ENCODE assay signal across 1 cellular context in genomic region chr3:11514191-11514770, GRCh38.
A peak's percentile ranks its signal among the peaks of the same experiment; 100 is the strongest.
TF ChIP-seq lines count a peak whose summit lies in the region.

No MANE protein-coding gene starts in this region.

TF ChIP-seq in HepG2, 621 proteins besides CTCF, POLR2A, EP300 and RAD21 (continued from another document and continues in another):
- TF ChIP-seq AHDC1 (CRISPR knock-in tag; IDR thresholded peaks at IDR 0.05; ENCODE audit: borderline replicate concordance), result no peak
- no peak for TF ChIP-seq RARA (CRISPR knock-in tag; IDR thresholded peaks at IDR 0.05)
- TF ChIP-seq HMGXB4 (CRISPR knock-in tag; IDR thresholded peaks at IDR 0.05; ENCODE audit: borderline replicate concordance in 1 of 2, low read depth in 1 of 2), result 0 out of 4 replicates have a peak, but pooled peaks have one; percentile 16 to 19
- TF ChIP-seq NR1H2 (CRISPR knock-in tag; IDR thresholded peaks at IDR 0.05; ENCODE audit: borderline replicate concordance, low read depth), result no peak
- TF ChIP-seq THAP9 (CRISPR knock-in tag; IDR thresholded peaks at IDR 0.05; ENCODE audit: borderline replicate concordance), result no peak
- TF ChIP-seq REXO4 (CRISPR knock-in tag; IDR thresholded peaks at IDR 0.05; ENCODE audit: borderline replicate concordance), result no peak
- no peak for TF ChIP-seq JUN (CRISPR knock-in tag; IDR thresholded peaks at IDR 0.05)
- TF ChIP-seq ZNF564 (CRISPR knock-in tag; IDR thresholded peaks at IDR 0.05), result no peak
- no peak for TF ChIP-seq AKNA (CRISPR knock-in tag; IDR thresholded peaks at IDR 0.05; ENCODE audit: borderline replicate concordance)
- TF ChIP-seq POGZ (CRISPR knock-in tag; IDR thresholded peaks at IDR 0.05), result 0 out of 2 replicates have a peak, but pooled peaks have one; percentile 26
- TF ChIP-seq ZNF326 (CRISPR knock-in tag; IDR thresholded peaks at IDR 0.05; ENCODE audit: borderline replicate concordance), result no peak
- TF ChIP-seq GABPA (IDR thresholded peaks at IDR 0.05; ENCODE audit: low read depth, low read length), result no peak
- peak; percentile 53; the same call in 1 of the 2 replicates for TF ChIP-seq GABPA (CRISPR knock-in tag; IDR thresholded peaks at IDR 0.05; ENCODE audit: low read depth)
- TF ChIP-seq FOSL1 (CRISPR knock-in tag; IDR thresholded peaks at IDR 0.05; ENCODE audit: borderline replicate concordance), result no peak
- no peak for TF ChIP-seq NFE2L1 (CRISPR knock-in tag; IDR thresholded peaks at IDR 0.05; ENCODE audit: borderline replicate concordance)
- TF ChIP-seq ZSCAN21 (CRISPR knock-in tag; IDR thresholded peaks at IDR 0.05; ENCODE audit: borderline replicate concordance), result no peak
- TF ChIP-seq ZNF446 (CRISPR knock-in tag; IDR thresholded peaks at IDR 0.05), result no peak
- TF ChIP-seq JARID2 (CRISPR knock-in tag; IDR thresholded peaks at IDR 0.05; ENCODE audit: insufficient replicate concordance), result no peak
- no peak for TF ChIP-seq EHMT2 (IDR thresholded peaks at IDR 0.05; ENCODE audit: borderline replicate concordance, low read depth, low read length)
- peak; percentile 22; the same call in 1 of the 2 replicates for TF ChIP-seq IKZF5 (CRISPR knock-in tag; IDR thresholded peaks at IDR 0.05)
- no peak for TF ChIP-seq SOX6 (IDR thresholded peaks at IDR 0.05)
- TF ChIP-seq SOX6 (CRISPR knock-in tag; IDR thresholded peaks at IDR 0.05), result no peak
- TF ChIP-seq ZNF205 (CRISPR knock-in tag; IDR thresholded peaks at IDR 0.05), result no peak
- TF ChIP-seq ZC3H4 (CRISPR knock-in tag; IDR thresholded peaks at IDR 0.05; ENCODE audit: borderline replicate concordance), result no peak
- no peak for TF ChIP-seq SUZ12 (IDR thresholded peaks at IDR 0.05; ENCODE audit: low read depth, low read length)
- TF ChIP-seq SP2 (CRISPR knock-in tag; IDR thresholded peaks at IDR 0.05), result no peak
- TF ChIP-seq NFE2 (CRISPR knock-in tag; IDR thresholded peaks at IDR 0.05), result no peak
- no peak for TF ChIP-seq CEBPG (CRISPR knock-in tag; IDR thresholded peaks at IDR 0.05)
- no peak for TF ChIP-seq ZNF468 (CRISPR knock-in tag; IDR thresholded peaks at IDR 0.05)
- TF ChIP-seq ZNF496 (CRISPR knock-in tag; IDR thresholded peaks at IDR 0.05; ENCODE audit: insufficient replicate concordance), result no peak
- no peak for TF ChIP-seq CBFB (CRISPR knock-in tag; IDR thresholded peaks at IDR 0.05)
- no peak for TF ChIP-seq ZNF256 (CRISPR knock-in tag; conservative IDR thresholded peaks at IDR 0.05)
- no peak for TF ChIP-seq ZSCAN9 (CRISPR knock-in tag; IDR thresholded peaks at IDR 0.05; ENCODE audit: borderline replicate concordance)
- TF ChIP-seq MXD4 (CRISPR knock-in tag; IDR thresholded peaks at IDR 0.05), result no peak
- TF ChIP-seq ZNF652 (CRISPR knock-in tag; IDR thresholded peaks at IDR 0.05; ENCODE audit: borderline replicate concordance, low read depth), result no peak
- peak; percentile 34; the same call in 1 of the 2 replicates for TF ChIP-seq FOSL2 (CRISPR knock-in tag; IDR thresholded peaks at IDR 0.05)
- TF ChIP-seq ZNF598 (CRISPR knock-in tag; IDR thresholded peaks at IDR 0.05; ENCODE audit: borderline replicate concordance), result no peak
- TF ChIP-seq RFXAP (CRISPR knock-in tag; IDR thresholded peaks at IDR 0.05; ENCODE audit: borderline replicate concordance), result no peak
- TF ChIP-seq HNF4A (CRISPR knock-in tag; IDR thresholded peaks at IDR 0.05), result no peak
- TF ChIP-seq SIN3A (IDR thresholded peaks at IDR 0.05; ENCODE audit: borderline replicate concordance, low read depth, low read length), result no peak
- TF ChIP-seq ZNF782 (CRISPR knock-in tag; IDR thresholded peaks at IDR 0.05; ENCODE audit: borderline replicate concordance), result no peak
- TF ChIP-seq ZNF18 (CRISPR knock-in tag; IDR thresholded peaks at IDR 0.05; ENCODE audit: insufficient replicate concordance), result no peak
- TF ChIP-seq SIX1 (CRISPR knock-in tag; IDR thresholded peaks at IDR 0.05; ENCODE audit: borderline replicate concordance), result no peak
- TF ChIP-seq FOXA1 (IDR thresholded peaks at IDR 0.05), result no peak
- peak; percentile 25; the same call in 1 of the 2 replicates for TF ChIP-seq FOXA1 (CRISPR knock-in tag; IDR thresholded peaks at IDR 0.05)
- no peak for TF ChIP-seq ZKSCAN8 (CRISPR knock-in tag; IDR thresholded peaks at IDR 0.05; ENCODE audit: borderline replicate concordance)
